ENCODE assay signal across 15 cellular contexts in the genomic region with DNA sequence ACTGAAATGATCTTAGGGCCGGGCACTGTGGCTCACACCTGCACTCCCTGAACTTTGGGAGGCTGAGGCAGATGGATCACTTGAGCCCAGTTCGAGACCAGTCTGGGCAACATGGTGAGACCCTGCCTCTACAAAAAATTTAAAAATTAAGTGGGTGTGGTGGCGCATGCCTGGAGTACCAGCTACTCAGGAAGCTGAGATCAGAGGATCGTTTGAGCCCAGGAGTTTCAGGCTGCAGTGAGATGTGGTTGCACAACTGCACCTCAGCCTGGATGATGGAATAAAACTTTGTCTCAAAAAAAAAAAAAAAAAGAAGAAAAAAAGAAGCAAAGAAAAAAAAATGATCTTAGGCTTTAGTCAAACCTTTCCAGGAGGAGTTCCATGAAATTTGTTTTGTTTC.
"Had no signal": no experiment of that assay in that cellular context is flagged by ENCODE, and none has a peak within 500 bp of the region (broad histone marks: within the 10 kb centered on the region; RNA-seq: fewer than 3 reads in every experiment).

No MANE protein-coding gene starts in this region.

- H3K9me3 Mint-ChIP-seq: natural killer cell; T-helper 2 cell treated with Interferon-gamma antibody and Interleukin-4, amounts not matched to agents 5 μg/mL and 100 μg/mL, for 36 hours had no signal

- ATAC-seq: activated CD4-positive, CD25-positive, alpha-beta regulatory T cell treated with anti-CD3 and anti-CD28 coated beads, Interleukin-2, amount 50 U/mL, for 24 hours; left cardiac atrium; natural killer cell; stimulated activated naive B cell treated with anti-CD40 and anti-IgM and Interleukin-4, amounts not matched to agents 10 μg/mL and 1 μg/mL and 100 μg/mL, for 72 hours had no signal

- H3K4me3 ChIP-seq: transverse colon had no signal

- DNase-seq: activated naive CD4-positive, alpha-beta T cell treated with Interleukin-2 at 50 U/mL for 16 hours; activated T-cell treated with anti-CD3 and anti-CD28 coated beads for 4 hours; erythroblast; left cardiac atrium; mesenchymal stem cell; natural killer cell; retina; stimulated activated CD4-positive, alpha-beta T cell treated with anti-CD3 and anti-CD28 coated beads, Interleukin-2, amount 100 ng/mL, for 48 hours; stimulated activated naive B cell treated with anti-CD40 and anti-IgM and Interleukin-4, amounts not matched to agents 10 μg/mL and 1 μg/mL and 100 μg/mL, for 72 hours; SW 1271; transverse colon had no signal

- H3K36me3 Mint-ChIP-seq: natural killer cell had no signal

- H3K4me3 Mint-ChIP-seq: natural killer cell; T-helper 2 cell treated with Interferon-gamma antibody and Interleukin-4, amounts not matched to agents 5 μg/mL and 100 μg/mL, for 36 hours had no signal

- H3K27ac ChIP-seq: neutrophil, parathyroid adenoma, transverse colon had no signal

- H3K27me3 ChIP-seq: neutrophil, transverse colon had no signal

- H3K4me1 ChIP-seq: parathyroid adenoma had no signal

- H3K27ac Mint-ChIP-seq: natural killer cell; T-helper 2 cell treated with Interferon-gamma antibody and Interleukin-4, amounts not matched to agents 5 μg/mL and 100 μg/mL, for 36 hours had no signal

- H3K36me3 ChIP-seq: neutrophil, transverse colon had no signal

- H3K27me3 Mint-ChIP-seq: stimulated activated naive B cell treated with anti-CD40 and anti-IgM and Interleukin-4, amounts not matched to agents 10 μg/mL and 1 μg/mL and 100 μg/mL, for 72 hours had no signal

- H3K9me3 ChIP-seq: neutrophil, transverse colon had no signal
